Comparison of ENCODE assay signal across 21 cellular contexts in the genomic region with DNA sequence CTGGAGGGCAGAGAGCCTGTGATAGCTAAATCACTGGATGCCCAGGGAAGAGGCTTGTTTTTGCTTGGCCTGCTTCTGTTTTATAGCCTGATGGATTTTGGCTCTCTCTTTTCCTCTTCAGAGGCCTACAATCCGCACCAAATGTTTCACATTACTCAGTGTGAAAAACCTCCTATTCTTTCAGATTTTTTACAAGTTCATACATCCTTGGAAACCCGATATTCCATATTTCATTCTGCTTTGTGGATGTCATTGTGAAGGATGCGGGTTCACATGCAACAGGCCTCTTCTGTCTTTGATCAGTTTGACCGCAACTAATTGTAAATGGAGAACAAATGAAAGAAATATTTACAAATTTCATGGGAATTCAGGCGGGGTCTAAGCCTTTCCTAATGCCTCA.
"Had no signal": no experiment of that assay in that cellular context is flagged by ENCODE, and none has a peak within 500 bp of the region (broad histone marks: within the 10 kb centered on the region; RNA-seq: fewer than 3 reads in every experiment).

No MANE protein-coding gene starts in this region.

- H3K4me3 Mint-ChIP-seq: central memory CD8-positive, alpha-beta T cell; natural killer cell treated with Interleukin-12 subunit alpha and Interleukin-12 subunit beta and Interleukin-15 and Interleukin-18, amount 100 ng/mL, for 72 hours; type B pancreatic cell had no signal

- ATAC-seq: foreskin keratinocyte; natural killer cell treated with Interleukin-12 subunit alpha and Interleukin-12 subunit beta and Interleukin-15 and Interleukin-18, amount 100 ng/mL, for 72 hours had no signal

- DNase-seq: cortex of kidney; dorsolateral prefrontal cortex; effector memory CD4-positive, alpha-beta T cell; esophagus squamous epithelium; foreskin keratinocyte; hippocampal formation; kidney glomerular epithelial cell; left lung; mesenchymal stem cell; midbrain; right lobe of liver; stimulated activated naive CD4-positive, alpha-beta T cell; stomach had no signal

- H3K36me3 Mint-ChIP-seq: type B pancreatic cell had no signal

- H3K27me3 Mint-ChIP-seq: central memory CD8-positive, alpha-beta T cell had no signal

- H3K4me1 ChIP-seq: esophagus squamous epithelium, foreskin keratinocyte, left lung, parathyroid adenoma, prostate gland, right lobe of liver had no signal

- H3K36me3 ChIP-seq: esophagus squamous epithelium, left lung, prostate gland, right lobe of liver, stomach had no signal

- H3K4me3 ChIP-seq: dorsolateral prefrontal cortex, esophagus squamous epithelium, left lung, lung, prostate gland, right lobe of liver, skin epidermis, stomach had no signal

- H3K27ac ChIP-seq: epithelial cell of prostate, foreskin keratinocyte, left lung, parathyroid adenoma, prostate gland, right lobe of liver, skin epidermis, stomach had no signal

- H3K9me3 ChIP-seq: esophagus squamous epithelium, prostate gland, right lobe of liver, stomach had no signal

- H3K4me1 Mint-ChIP-seq: central memory CD8-positive, alpha-beta T cell had no signal

- H3K27ac Mint-ChIP-seq: natural killer cell treated with Interleukin-12 subunit alpha and Interleukin-12 subunit beta and Interleukin-15 and Interleukin-18, amount 100 ng/mL, for 72 hours; type B pancreatic cell had no signal

- H3K27me3 ChIP-seq: dorsolateral prefrontal cortex, esophagus squamous epithelium, foreskin keratinocyte, left lung, right lobe of liver, stomach had no signal
